Comparison of ENCODE assay signal across 18 cellular contexts in the genomic region with DNA sequence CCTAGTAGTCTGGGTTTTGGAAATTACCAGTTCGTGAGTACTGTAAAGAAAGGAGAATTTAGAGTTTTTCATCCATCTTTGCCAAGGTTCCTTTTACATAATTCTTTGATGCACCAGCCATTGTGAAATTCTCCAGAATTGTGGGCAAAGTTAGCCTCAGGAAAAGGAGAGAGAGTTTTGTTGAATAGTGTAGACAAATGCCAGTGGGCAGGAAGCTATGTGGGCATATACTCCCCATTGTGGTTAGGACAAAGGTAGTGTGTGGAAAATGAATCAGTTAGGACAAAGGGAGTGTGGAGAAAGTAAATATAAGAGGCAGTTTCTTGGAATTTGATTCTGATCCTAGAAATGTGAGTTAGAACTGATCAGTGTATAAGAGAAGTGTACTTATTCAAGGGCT.
DNase-seq lines count a peak whose midpoint lies in the region; ATAC-seq and TF ChIP-seq lines count a peak whose summit lies in the region.
"Had no signal": no experiment of that assay in that cellular context is flagged by ENCODE, and none has a peak within 500 bp of the region (broad histone marks: within the 10 kb centered on the region; RNA-seq: fewer than 3 reads in every experiment).

No MANE protein-coding gene starts in this region.

- no peaks in the 10 kb centered on the region for H3K4me1 Mint-ChIP-seq in stimulated activated memory B cell treated with anti-CD40 and anti-IgM and Interleukin-4, amounts not matched to agents 10 μg/mL and 1 μg/mL and 100 μg/mL, for 72 hours
- peaks cover 2% of the 10 kb centered on the region for H3K4me1 Mint-ChIP-seq in activated CD4-positive, alpha-beta T cell treated with anti-CD3 and anti-CD28 coated beads for 36 hours
- H3K4me1 Mint-ChIP-seq: IgD-negative memory B cell had no signal

- POLR2A ChIA-PET in activated CD4-positive, alpha-beta T cell treated with anti-CD3 and anti-CD28 coated beads for 36 hours (lab: Charles Lee): no interaction called here

- ATAC-seq in HG03108 (IDR thresholded peaks at IDR 0.05; ENCODE audit: unreplicated experiment): no peak
- no peak for ATAC-seq in stimulated activated memory B cell treated with anti-CD40 and anti-IgM and Interleukin-4, amounts not matched to agents 10 μg/mL and 1 μg/mL and 100 μg/mL, for 72 hours
- no peak for ATAC-seq in activated CD4-positive, alpha-beta T cell treated with anti-CD3 and anti-CD28 coated beads for 36 hours

- H3K9me3 Mint-ChIP-seq in stimulated activated memory B cell treated with anti-CD40 and anti-IgM and Interleukin-4, amounts not matched to agents 10 μg/mL and 1 μg/mL and 100 μg/mL, for 72 hours: no peaks in the 10 kb centered on the region
- H3K9me3 Mint-ChIP-seq in activated CD4-positive, alpha-beta T cell treated with anti-CD3 and anti-CD28 coated beads for 36 hours (ENCODE audit: low read depth): no peaks in the 10 kb centered on the region
- H3K9me3 Mint-ChIP-seq: IgD-negative memory B cell; T-helper 2 cell treated with Interferon-gamma antibody and Interleukin-4, amounts not matched to agents 5 μg/mL and 100 μg/mL, for 36 hours had no signal

- intact Hi-C loops in activated CD4-positive, alpha-beta T cell treated with anti-CD3 and anti-CD28 coated beads for 36 hours (cut with DNase I, micrococcal nuclease): no loop called here

- no peak for TF ChIP-seq CTCF in astrocyte of the cerebellum (IDR thresholded peaks at IDR 0.05; ENCODE audit: low read depth, low read length, missing control alignments)

- H3K4me3 Mint-ChIP-seq in stimulated activated memory B cell treated with anti-CD40 and anti-IgM and Interleukin-4, amounts not matched to agents 10 μg/mL and 1 μg/mL and 100 μg/mL, for 72 hours: no peak overlapping the region
- H3K4me3 Mint-ChIP-seq in activated CD4-positive, alpha-beta T cell treated with anti-CD3 and anti-CD28 coated beads for 36 hours: no peak overlapping the region
- H3K4me3 Mint-ChIP-seq: IgD-negative memory B cell; T-helper 2 cell treated with Interferon-gamma antibody and Interleukin-4, amounts not matched to agents 5 μg/mL and 100 μg/mL, for 36 hours had no signal

- H3K27ac Mint-ChIP-seq in stimulated activated memory B cell treated with anti-CD40 and anti-IgM and Interleukin-4, amounts not matched to agents 10 μg/mL and 1 μg/mL and 100 μg/mL, for 72 hours: no peak overlapping the region
- H3K27ac Mint-ChIP-seq in activated CD4-positive, alpha-beta T cell treated with anti-CD3 and anti-CD28 coated beads for 36 hours: no peak overlapping the region
- H3K27ac Mint-ChIP-seq: IgD-negative memory B cell; T-helper 2 cell treated with Interferon-gamma antibody and Interleukin-4, amounts not matched to agents 5 μg/mL and 100 μg/mL, for 36 hours had no signal

- H3K36me3 Mint-ChIP-seq in stimulated activated memory B cell treated with anti-CD40 and anti-IgM and Interleukin-4, amounts not matched to agents 10 μg/mL and 1 μg/mL and 100 μg/mL, for 72 hours: peaks cover 31% of the 10 kb centered on the region
- peaks cover 4% of the 10 kb centered on the region for H3K36me3 Mint-ChIP-seq in activated CD4-positive, alpha-beta T cell treated with anti-CD3 and anti-CD28 coated beads for 36 hours (ENCODE audit: low read depth)

- in situ Hi-C loops in astrocyte of the cerebellum (cut with HindIII; ENCODE audit: low sequenced_read_pairs): no loop called here

- peak; percentile 53 to 57 for DNase-seq in AML-193 (lab: John Stamatoyannopoulos, UW)
- DNase-seq in MV-4-11 (lab: John Stamatoyannopoulos, UW): peak; percentile 17
- DNase-seq in astrocyte of the cerebellum (ENCODE audit: low read depth): peak; percentile 47
- DNase-seq in glomerular visceral epithelial cell (ENCODE audit: extremely low spot score): peak; percentile 60
- DNase-seq in cerebellum (ENCODE audit: low spot score): no peak
- no peak for DNase-seq in activated CD4-positive, alpha-beta T cell treated with anti-CD3 and anti-CD28 coated beads for 36 hours
- DNase-seq: DMS53; effector CD4-positive, alpha-beta T cell; kidney; NCI-H1694; NCI-H748 treated with DMSO at 0.1 percent for 48 hours; stimulated activated CD4-positive, alpha-beta T cell treated with anti-CD3 and anti-CD28 coated beads, Interleukin-2, amount 100 ng/mL, for 24 hours; tibial artery had no signal

- CTCF ChIA-PET in activated CD4-positive, alpha-beta T cell treated with anti-CD3 and anti-CD28 coated beads for 36 hours (lab: Charles Lee): interaction anchor here (0.6 to 1.0 kb wide), 2 partner anchors 152 to 429 kb away, joined by 3 read pairs; no protein-coding TSS in a partner anchor

- no peaks in the 10 kb centered on the region for H3K27me3 Mint-ChIP-seq in stimulated activated memory B cell treated with anti-CD40 and anti-IgM and Interleukin-4, amounts not matched to agents 10 μg/mL and 1 μg/mL and 100 μg/mL, for 72 hours
- H3K27me3 Mint-ChIP-seq in activated CD4-positive, alpha-beta T cell treated with anti-CD3 and anti-CD28 coated beads for 36 hours: no peaks in the 10 kb centered on the region
- H3K27me3 Mint-ChIP-seq: IgD-negative memory B cell had no signal

- no peak overlapping the region for H3K4me3 ChIP-seq in astrocyte of the cerebellum (ENCODE audit: low read depth, low read length)
- H3K4me3 ChIP-seq: ascending aorta, tibial artery had no signal

Comparison
In these comparisons a context has a peak if more than half of its experiments do, and no peak if none do; other contexts are left out.
1. DNase-seq: peak in AML-193 (2 of 2), MV-4-11 (single experiment), astrocyte of the cerebellum (single experiment) and glomerular visceral epithelial cell (single experiment); none in cerebellum (single experiment) and activated CD4-positive, alpha-beta T cell treated with anti-CD3 and anti-CD28 coated beads for 36 hours (single experiment).